ENCODE assay signal across 8 cellular contexts in genomic region chr1:46333300-46334029, GRCh38. TPM values are rescaled to one million over a fixed set of nuclear protein-coding genes. Genes with fewer than 3 reads are reported as not detected.
DNase-seq lines count a peak whose midpoint lies in the region; ATAC-seq, FAIRE-seq and TF ChIP-seq lines count a peak whose summit lies in the region.

No MANE protein-coding gene starts in this region.

- H3K9me3 Mint-ChIP-seq in progenitor cell of endocrine pancreas (ENCODE audit: low read depth): no peaks in the 10 kb centered on the region
- H3K9me3 Mint-ChIP-seq in activated T-cell treated with anti-CD3 and anti-CD28 coated beads, Interleukin-2, amount 50 U/mL, for 72 hours: no peaks in the 10 kb centered on the region

- H3K4me3 ChIP-seq in A673 (ENCODE audit: low read depth, low read length, poor library complexity, severe bottlenecking): no peak overlapping the region

- H3K4me3 Mint-ChIP-seq in progenitor cell of endocrine pancreas (ENCODE audit: low read depth): no peak overlapping the region
- H3K4me3 Mint-ChIP-seq in activated T-cell treated with anti-CD3 and anti-CD28 coated beads, Interleukin-2, amount 50 U/mL, for 72 hours: no peak overlapping the region

- FAIRE-seq in GM12891 (lab: Jason Lieb, UNC): peak; percentile 92

- no TSS peak for BruUV-seq in A673 (replicated peaks; lab: Mats Ljungman, UMichigan)

- H3K4me1 Mint-ChIP-seq in progenitor cell of endocrine pancreas (ENCODE audit: low read depth): peaks cover 3% of the 10 kb centered on the region
- H3K4me1 Mint-ChIP-seq in activated T-cell treated with anti-CD3 and anti-CD28 coated beads, Interleukin-2, amount 50 U/mL, for 72 hours (ENCODE audit: low read depth): no peaks in the 10 kb centered on the region

- CTCF ChIA-PET in A673 (lab: Charles Lee): interaction anchor here (0.6 to 1.1 kb wide), 3 partner anchors 10 to 284 kb away, joined by 3 to 4 read pairs (median 4); no protein-coding TSS in a partner anchor

- peak; percentile 63 for TF ChIP-seq CTCF in A673 (conservative IDR thresholded peaks at IDR 0.05; ENCODE audit: low read depth, low read length)
- TF ChIP-seq CTCF in progenitor cell of endocrine pancreas (IDR thresholded peaks at IDR 0.05; ENCODE audit: unreplicated experiment): peak; percentile 19

- intact Hi-C loops in A673 (cut with micrococcal nuclease; ENCODE audit: unreplicated experiment): no loop called here

- peak; percentile 66 for DNase-seq in A673 (ENCODE audit: low spot score)
- no peak for DNase-seq in GM12891 (ENCODE audit: insufficient read length, low spot score)
- peak; percentile 53 for DNase-seq in NCI-H748 (lab: John Stamatoyannopoulos, UW; ENCODE audit: unreplicated experiment)
- DNase-seq in dermis blood vessel endothelial cell: peak; percentile 46
- DNase-seq in progenitor cell of endocrine pancreas (ENCODE audit: low spot score, unreplicated experiment): no peak
- no peak for DNase-seq in activated T-cell treated with anti-CD3 and anti-CD28 coated beads, Interleukin-2, amount 50 U/mL, for 72 hours

- no peaks in the 10 kb centered on the region for H3K36me3 Mint-ChIP-seq in progenitor cell of endocrine pancreas (ENCODE audit: insufficient read depth)
- no peaks in the 10 kb centered on the region for H3K36me3 Mint-ChIP-seq in activated T-cell treated with anti-CD3 and anti-CD28 coated beads, Interleukin-2, amount 50 U/mL, for 72 hours (ENCODE audit: insufficient read depth in 2 of 2)

- no peaks in the 10 kb centered on the region for H3K36me3 ChIP-seq in A673 (ENCODE audit: insufficient read depth, low read length, poor library complexity, severe bottlenecking)

- ATAC-seq in HG02938 (IDR thresholded peaks at IDR 0.05; ENCODE audit: unreplicated experiment): peak; percentile 49
- ATAC-seq in HG02610 (IDR thresholded peaks at IDR 0.05; ENCODE audit: unreplicated experiment): no peak
- ATAC-seq in activated T-cell treated with anti-CD3 and anti-CD28 coated beads, Interleukin-2, amount 50 U/mL, for 72 hours (replicated peaks in 1 of 2): no peak

- POLR2A ChIA-PET in A673 (lab: Charles Lee; ENCODE audit: low non-redundant PET): no interaction called here

- H3K4me1 ChIP-seq in A673 (ENCODE audit: insufficient read depth, low read length, poor library complexity, severe bottlenecking): no peaks in the 10 kb centered on the region

- no peaks in the 10 kb centered on the region for H3K27me3 ChIP-seq in A673 (replicated peaks; ENCODE audit: insufficient read depth, low read depth, low read length, poor library complexity)

- H3K27ac ChIP-seq in A673 (ENCODE audit: low read depth, low read length, poor library complexity, severe bottlenecking): no peak overlapping the region

- TF ChIP-seq POLR2A in GM12891 (IDR thresholded peaks at IDR 0.05; ENCODE audit: low read depth, low read length): peak; percentile 66; the same call in 1 of the 2 replicates

- H3K9me3 ChIP-seq in A673 (ENCODE audit: low read depth, low read length, poor library complexity, severe bottlenecking): no peaks in the 10 kb centered on the region

- H3K27ac Mint-ChIP-seq in progenitor cell of endocrine pancreas: no peak overlapping the region
- H3K27ac Mint-ChIP-seq in activated T-cell treated with anti-CD3 and anti-CD28 coated beads, Interleukin-2, amount 50 U/mL, for 72 hours: no peak overlapping the region

- H3K27me3 Mint-ChIP-seq in progenitor cell of endocrine pancreas: no peaks in the 10 kb centered on the region
- no peaks in the 10 kb centered on the region for H3K27me3 Mint-ChIP-seq in activated T-cell treated with anti-CD3 and anti-CD28 coated beads, Interleukin-2, amount 50 U/mL, for 72 hours (ENCODE audit: low read depth)

TF ChIP-seq in GM12891, 5 proteins besides CTCF, POLR2A, EP300 and RAD21:
- TF ChIP-seq POU2F2 (IDR thresholded peaks at IDR 0.05; ENCODE audit: low read depth, low read length): peak; percentile 70; the same call in 1 of the 2 replicates
- peak; percentile 56; the same call in 1 of the 2 replicates for TF ChIP-seq POLR2AphosphoS5 (IDR thresholded peaks at IDR 0.05; ENCODE audit: low read depth, low read length)
- TF ChIP-seq PAX5 (IDR thresholded peaks at IDR 0.05; ENCODE audit: insufficient read depth, low read length, severe bottlenecking): no peak

RNA-seq across cellular contexts. Expression of gene NSUN4, which starts 7.1 kb away (rescaled TPM):
- total RNA-seq in A673 (2021) (30.7 and 31.7 TPM in 2 replicates), dermis blood vessel endothelial cell (17.5 and 22.5 TPM in 2 replicates), progenitor cell of endocrine pancreas (25.0 and 30.3 TPM in 2 replicates)
- 17.3 TPM for polyA plus RNA-seq in GM12891 (2012; ENCODE audit: low read depth, missing spikeins)
- 10 to 100 TPM; 42.4 to 42.9 TPM for total RNA-seq in activated T-cell treated with anti-CD3 and anti-CD28 coated beads, Interleukin-2, amount 50 U/mL, for 72 hours

RNA-seq across cellular contexts. Expression of gene UQCRH, which starts 30.0 kb away (rescaled TPM):
- total RNA-seq in A673 (2021): 527 and 567 TPM in 2 replicates
- 648 TPM for polyA plus RNA-seq in GM12891 (2012; ENCODE audit: low read depth, missing spikeins)
- total RNA-seq in dermis blood vessel endothelial cell: 236 and 706 TPM in 2 replicates
- 221 and 228 TPM in 2 replicates for total RNA-seq in progenitor cell of endocrine pancreas
- 100 to 1,000 TPM; 287 to 303 TPM for total RNA-seq in activated T-cell treated with anti-CD3 and anti-CD28 coated beads, Interleukin-2, amount 50 U/mL, for 72 hours

RNA-seq across cellular contexts. Expression of gene LRRC41, which starts 30.0 kb away (rescaled TPM):
- total RNA-seq in A673 (2021) (78.9 and 79.1 TPM in 2 replicates), dermis blood vessel endothelial cell (76.6 and 85.2 TPM in 2 replicates), progenitor cell of endocrine pancreas (100 and 103 TPM in 2 replicates)
- 30.5 TPM for polyA plus RNA-seq in GM12891 (2012; ENCODE audit: low read depth, missing spikeins)
- 10 to 100 TPM; 47.7 to 53.4 TPM for total RNA-seq in activated T-cell treated with anti-CD3 and anti-CD28 coated beads, Interleukin-2, amount 50 U/mL, for 72 hours

Comparison
In these comparisons a context has a peak if more than half of its experiments do, and no peak if none do; other contexts are left out.
1. DNase-seq: peak in A673 (single experiment), NCI-H748 (single experiment) and dermis blood vessel endothelial cell (single experiment); none in GM12891 (single experiment), progenitor cell of endocrine pancreas (single experiment) and activated T-cell treated with anti-CD3 and anti-CD28 coated beads, Interleukin-2, amount 50 U/mL, for 72 hours (0 of 2).